Comparison of ENCODE assay signal across 1 cellular context in genomic region chr12:112559784-112560183, GRCh38.
TF ChIP-seq lines count a peak whose summit lies in the region.

No MANE protein-coding gene starts in this region.

TF ChIP-seq in K562, 482 proteins besides CTCF, POLR2A, EP300 and RAD21 (continued from another document):
- peak; percentile 66; the same call in 1 of the 2 replicates for TF ChIP-seq CREB3 (tag; conservative IDR thresholded peaks at IDR 0.05; ENCODE audit: low read depth)
- no peak for TF ChIP-seq ZNF79 (CRISPR knock-in tag; IDR thresholded peaks at IDR 0.05; ENCODE audit: low read depth)
- peak in 1 of 2 experiments; percentile 46; a peak in 1 of 4 replicates for TF ChIP-seq ZNF639 (CRISPR knock-in tag; conservative IDR thresholded peaks at IDR 0.05 in 1 of 2, IDR thresholded peaks at IDR 0.05 in 1 of 2)
